ENCODE assay signal across 1 cellular context in the genomic region with DNA sequence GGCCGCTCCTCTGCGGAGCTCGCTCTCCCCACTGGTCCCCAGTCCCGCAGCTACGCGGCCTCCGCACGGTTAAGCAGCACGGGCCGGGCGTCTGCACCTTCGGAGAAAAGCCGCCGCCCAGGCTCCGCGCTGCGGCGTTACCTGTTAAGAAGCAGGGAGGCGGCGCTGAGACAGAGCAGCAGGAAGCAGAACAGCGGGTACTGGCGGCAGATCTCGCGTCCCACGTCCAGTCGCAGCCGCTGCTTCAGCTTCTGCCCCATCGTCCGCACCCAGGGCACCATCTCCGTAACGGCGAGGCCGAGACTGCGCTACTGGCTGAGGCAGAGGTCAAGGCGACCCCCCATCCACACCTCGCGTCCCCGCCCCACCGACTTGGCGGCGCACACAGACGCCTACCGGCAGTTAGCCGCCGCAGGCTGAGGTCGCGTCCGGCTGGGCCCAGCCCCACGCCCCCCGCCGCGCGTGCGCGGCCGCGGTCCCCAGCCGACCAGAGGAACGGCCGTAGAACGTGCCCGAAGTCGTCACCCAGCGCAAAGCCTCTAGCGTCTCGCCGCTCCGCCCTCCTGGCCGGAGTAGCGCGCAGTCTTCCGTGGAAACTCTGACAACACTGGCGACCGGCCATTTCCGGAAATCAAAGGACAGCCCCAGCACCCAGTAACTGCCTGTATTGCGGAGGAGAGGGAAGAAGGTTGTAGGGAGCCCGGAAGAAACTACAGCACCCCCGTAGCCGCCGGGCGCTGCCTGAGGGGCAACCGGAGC.
TF ChIP-seq lines count a peak whose summit lies in the region.

A gene with protein sequence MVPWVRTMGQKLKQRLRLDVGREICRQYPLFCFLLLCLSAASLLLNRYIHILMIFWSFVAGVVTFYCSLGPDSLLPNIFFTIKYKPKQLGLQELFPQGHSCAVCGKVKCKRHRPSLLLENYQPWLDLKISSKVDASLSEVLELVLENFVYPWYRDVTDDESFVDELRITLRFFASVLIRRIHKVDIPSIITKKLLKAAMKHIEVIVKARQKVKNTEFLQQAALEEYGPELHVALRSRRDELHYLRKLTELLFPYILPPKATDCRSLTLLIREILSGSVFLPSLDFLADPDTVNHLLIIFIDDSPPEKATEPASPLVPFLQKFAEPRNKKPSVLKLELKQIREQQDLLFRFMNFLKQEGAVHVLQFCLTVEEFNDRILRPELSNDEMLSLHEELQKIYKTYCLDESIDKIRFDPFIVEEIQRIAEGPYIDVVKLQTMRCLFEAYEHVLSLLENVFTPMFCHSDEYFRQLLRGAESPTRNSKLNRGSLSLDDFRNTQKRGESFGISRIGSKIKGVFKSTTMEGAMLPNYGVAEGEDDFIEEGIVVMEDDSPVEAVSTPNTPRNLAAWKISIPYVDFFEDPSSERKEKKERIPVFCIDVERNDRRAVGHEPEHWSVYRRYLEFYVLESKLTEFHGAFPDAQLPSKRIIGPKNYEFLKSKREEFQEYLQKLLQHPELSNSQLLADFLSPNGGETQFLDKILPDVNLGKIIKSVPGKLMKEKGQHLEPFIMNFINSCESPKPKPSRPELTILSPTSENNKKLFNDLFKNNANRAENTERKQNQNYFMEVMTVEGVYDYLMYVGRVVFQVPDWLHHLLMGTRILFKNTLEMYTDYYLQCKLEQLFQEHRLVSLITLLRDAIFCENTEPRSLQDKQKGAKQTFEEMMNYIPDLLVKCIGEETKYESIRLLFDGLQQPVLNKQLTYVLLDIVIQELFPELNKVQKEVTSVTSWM (minus strand): TSS at position 421 of the 759 bp plus-strand sequence. CDS start 140 bp downstream, at position 281.

TF ChIP-seq in HepG2, 621 proteins besides CTCF, POLR2A, EP300 and RAD21 (continued from another document and continues in another):
- TF ChIP-seq SOX13 (IDR thresholded peaks at IDR 0.05) (peak; percentile 44; the same call in 1 of the 2 replicates), SOX13 (CRISPR knock-in tag; conservative IDR thresholded peaks at IDR 0.05 in 1 of 2, IDR thresholded peaks at IDR 0.05 in 1 of 2) (no peak; a peak in 1 of 4 replicates), SP2 (CRISPR knock-in tag; IDR thresholded peaks at IDR 0.05) (peak; percentile 68), HNRNPK (IDR thresholded peaks at IDR 0.05; ENCODE audit: low read depth, low read length, poor library complexity, severe bottlenecking) (peak; percentile 52), NR1H2 (CRISPR knock-in tag; IDR thresholded peaks at IDR 0.05; ENCODE audit: borderline replicate concordance, low read depth) (no peak), ZBTB7A (CRISPR knock-in tag; IDR thresholded peaks at IDR 0.05) (peak; percentile 88), TOPORS (CRISPR knock-in tag; IDR thresholded peaks at IDR 0.05) (0 out of 2 replicates have a peak, but pooled peaks have one; percentile 57), NFATC3 (CRISPR knock-in tag; IDR thresholded peaks at IDR 0.05) (no peak), TEAD3 (CRISPR knock-in tag; optimal IDR thresholded peaks at IDR 0.05; ENCODE audit: borderline replicate concordance) (no peak), ZNF629 (CRISPR knock-in tag; conservative IDR thresholded peaks at IDR 0.05) (no peak; the same call in 1 of the 2 replicates), FOXM1 (CRISPR knock-in tag; IDR thresholded peaks at IDR 0.05) (no peak), SRY (CRISPR knock-in tag; IDR thresholded peaks at IDR 0.05) (peak; percentile 84; the same call in 1 of the 2 replicates), SIX4 (CRISPR knock-in tag; IDR thresholded peaks at IDR 0.05) (no peak), KAT8 (CRISPR knock-in tag; IDR thresholded peaks at IDR 0.05) (peak; percentile 76), KDM5A (IDR thresholded peaks at IDR 0.05; ENCODE audit: borderline replicate concordance, low read length) (peak; percentile 49; the same call in 1 of the 2 replicates), ZNF343 (CRISPR knock-in tag; IDR thresholded peaks at IDR 0.05) (peak; percentile 50; the same call in 1 of the 2 replicates), SKI (IDR thresholded peaks at IDR 0.05; ENCODE audit: partially characterized antibody) (peak; percentile 90), ZFP82 (CRISPR knock-in tag; IDR thresholded peaks at IDR 0.05; ENCODE audit: borderline replicate concordance) (peak; percentile 87; the same call in 1 of the 2 replicates), ARNT (IDR thresholded peaks at IDR 0.05) (no peak)
- TF ChIP-seq, protein P1, sequence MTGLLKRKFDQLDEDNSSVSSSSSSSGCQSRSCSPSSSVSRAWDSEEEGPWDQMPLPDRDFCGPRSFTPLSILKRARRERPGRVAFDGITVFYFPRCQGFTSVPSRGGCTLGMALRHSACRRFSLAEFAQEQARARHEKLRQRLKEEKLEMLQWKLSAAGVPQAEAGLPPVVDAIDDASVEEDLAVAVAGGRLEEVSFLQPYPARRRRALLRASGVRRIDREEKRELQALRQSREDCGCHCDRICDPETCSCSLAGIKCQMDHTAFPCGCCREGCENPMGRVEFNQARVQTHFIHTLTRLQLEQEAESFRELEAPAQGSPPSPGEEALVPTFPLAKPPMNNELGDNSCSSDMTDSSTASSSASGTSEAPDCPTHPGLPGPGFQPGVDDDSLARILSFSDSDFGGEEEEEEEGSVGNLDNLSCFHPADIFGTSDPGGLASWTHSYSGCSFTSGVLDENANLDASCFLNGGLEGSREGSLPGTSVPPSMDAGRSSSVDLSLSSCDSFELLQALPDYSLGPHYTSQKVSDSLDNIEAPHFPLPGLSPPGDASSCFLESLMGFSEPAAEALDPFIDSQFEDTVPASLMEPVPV (CRISPR knock-in tag; IDR thresholded peaks at IDR 0.05), result no peak
- TF ChIP-seq, protein P2, sequence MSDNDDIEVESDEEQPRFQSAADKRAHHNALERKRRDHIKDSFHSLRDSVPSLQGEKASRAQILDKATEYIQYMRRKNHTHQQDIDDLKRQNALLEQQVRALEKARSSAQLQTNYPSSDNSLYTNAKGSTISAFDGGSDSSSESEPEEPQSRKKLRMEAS (IDR thresholded peaks at IDR 0.05), result peak; percentile 71
- TF ChIP-seq, protein P3, sequence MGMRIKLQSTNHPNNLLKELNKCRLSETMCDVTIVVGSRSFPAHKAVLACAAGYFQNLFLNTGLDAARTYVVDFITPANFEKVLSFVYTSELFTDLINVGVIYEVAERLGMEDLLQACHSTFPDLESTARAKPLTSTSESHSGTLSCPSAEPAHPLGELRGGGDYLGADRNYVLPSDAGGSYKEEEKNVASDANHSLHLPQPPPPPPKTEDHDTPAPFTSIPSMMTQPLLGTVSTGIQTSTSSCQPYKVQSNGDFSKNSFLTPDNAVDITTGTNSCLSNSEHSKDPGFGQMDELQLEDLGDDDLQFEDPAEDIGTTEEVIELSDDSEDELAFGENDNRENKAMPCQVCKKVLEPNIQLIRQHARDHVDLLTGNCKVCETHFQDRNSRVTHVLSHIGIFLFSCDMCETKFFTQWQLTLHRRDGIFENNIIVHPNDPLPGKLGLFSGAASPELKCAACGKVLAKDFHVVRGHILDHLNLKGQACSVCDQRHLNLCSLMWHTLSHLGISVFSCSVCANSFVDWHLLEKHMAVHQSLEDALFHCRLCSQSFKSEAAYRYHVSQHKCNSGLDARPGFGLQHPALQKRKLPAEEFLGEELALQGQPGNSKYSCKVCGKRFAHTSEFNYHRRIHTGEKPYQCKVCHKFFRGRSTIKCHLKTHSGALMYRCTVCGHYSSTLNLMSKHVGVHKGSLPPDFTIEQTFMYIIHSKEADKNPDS (CRISPR knock-in tag; IDR thresholded peaks at IDR 0.05), result no peak; the same call in 1 of the 2 replicates
- TF ChIP-seq, protein P4, sequence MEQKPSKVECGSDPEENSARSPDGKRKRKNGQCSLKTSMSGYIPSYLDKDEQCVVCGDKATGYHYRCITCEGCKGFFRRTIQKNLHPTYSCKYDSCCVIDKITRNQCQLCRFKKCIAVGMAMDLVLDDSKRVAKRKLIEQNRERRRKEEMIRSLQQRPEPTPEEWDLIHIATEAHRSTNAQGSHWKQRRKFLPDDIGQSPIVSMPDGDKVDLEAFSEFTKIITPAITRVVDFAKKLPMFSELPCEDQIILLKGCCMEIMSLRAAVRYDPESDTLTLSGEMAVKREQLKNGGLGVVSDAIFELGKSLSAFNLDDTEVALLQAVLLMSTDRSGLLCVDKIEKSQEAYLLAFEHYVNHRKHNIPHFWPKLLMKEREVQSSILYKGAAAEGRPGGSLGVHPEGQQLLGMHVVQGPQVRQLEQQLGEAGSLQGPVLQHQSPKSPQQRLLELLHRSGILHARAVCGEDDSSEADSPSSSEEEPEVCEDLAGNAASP (CRISPR knock-in tag; IDR thresholded peaks at IDR 0.05; ENCODE audit: borderline replicate concordance), result peak; percentile 21; the same call in 1 of the 2 replicates
- TF ChIP-seq, protein P5, sequence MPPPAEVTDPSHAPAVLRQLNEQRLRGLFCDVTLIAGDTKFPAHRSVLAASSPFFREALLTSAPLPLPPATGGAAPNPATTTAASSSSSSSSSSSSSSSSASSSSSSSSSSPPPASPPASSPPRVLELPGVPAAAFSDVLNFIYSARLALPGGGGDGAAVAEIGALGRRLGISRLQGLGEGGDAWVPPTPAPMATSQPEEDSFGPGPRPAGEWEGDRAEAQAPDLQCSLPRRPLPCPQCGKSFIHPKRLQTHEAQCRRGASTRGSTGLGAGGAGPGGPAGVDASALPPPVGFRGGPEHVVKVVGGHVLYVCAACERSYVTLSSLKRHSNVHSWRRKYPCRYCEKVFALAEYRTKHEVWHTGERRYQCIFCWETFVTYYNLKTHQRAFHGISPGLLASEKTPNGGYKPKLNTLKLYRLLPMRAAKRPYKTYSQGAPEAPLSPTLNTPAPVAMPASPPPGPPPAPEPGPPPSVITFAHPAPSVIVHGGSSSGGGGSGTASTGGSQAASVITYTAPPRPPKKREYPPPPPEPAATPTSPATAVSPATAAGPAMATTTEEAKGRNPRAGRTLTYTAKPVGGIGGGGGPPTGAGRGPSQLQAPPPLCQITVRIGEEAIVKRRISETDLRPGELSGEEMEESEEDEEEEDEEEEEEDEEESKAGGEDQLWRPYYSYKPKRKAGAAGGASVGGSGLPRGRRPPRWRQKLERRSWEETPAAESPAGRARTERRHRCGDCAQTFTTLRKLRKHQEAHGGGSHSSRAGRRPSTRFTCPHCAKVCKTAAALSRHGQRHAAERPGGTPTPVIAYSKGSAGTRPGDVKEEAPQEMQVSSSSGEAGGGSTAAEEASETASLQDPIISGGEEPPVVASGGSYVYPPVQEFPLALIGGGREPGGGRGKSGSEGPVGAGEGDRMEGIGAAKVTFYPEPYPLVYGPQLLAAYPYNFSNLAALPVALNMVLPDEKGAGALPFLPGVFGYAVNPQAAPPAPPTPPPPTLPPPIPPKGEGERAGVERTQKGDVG (CRISPR knock-in tag; IDR thresholded peaks at IDR 0.05; ENCODE audit: borderline replicate concordance), result peak; percentile 50
- TF ChIP-seq, protein P6, sequence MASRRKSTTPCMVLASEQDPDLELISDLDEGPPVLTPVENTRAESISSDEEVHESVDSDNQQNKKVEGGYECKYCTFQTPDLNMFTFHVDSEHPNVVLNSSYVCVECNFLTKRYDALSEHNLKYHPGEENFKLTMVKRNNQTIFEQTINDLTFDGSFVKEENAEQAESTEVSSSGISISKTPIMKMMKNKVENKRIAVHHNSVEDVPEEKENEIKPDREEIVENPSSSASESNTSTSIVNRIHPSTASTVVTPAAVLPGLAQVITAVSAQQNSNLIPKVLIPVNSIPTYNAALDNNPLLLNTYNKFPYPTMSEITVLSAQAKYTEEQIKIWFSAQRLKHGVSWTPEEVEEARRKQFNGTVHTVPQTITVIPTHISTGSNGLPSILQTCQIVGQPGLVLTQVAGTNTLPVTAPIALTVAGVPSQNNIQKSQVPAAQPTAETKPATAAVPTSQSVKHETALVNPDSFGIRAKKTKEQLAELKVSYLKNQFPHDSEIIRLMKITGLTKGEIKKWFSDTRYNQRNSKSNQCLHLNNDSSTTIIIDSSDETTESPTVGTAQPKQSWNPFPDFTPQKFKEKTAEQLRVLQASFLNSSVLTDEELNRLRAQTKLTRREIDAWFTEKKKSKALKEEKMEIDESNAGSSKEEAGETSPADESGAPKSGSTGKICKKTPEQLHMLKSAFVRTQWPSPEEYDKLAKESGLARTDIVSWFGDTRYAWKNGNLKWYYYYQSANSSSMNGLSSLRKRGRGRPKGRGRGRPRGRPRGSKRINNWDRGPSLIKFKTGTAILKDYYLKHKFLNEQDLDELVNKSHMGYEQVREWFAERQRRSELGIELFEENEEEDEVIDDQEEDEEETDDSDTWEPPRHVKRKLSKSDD (CRISPR knock-in tag; IDR thresholded peaks at IDR 0.05; ENCODE audit: low read depth), result peak; percentile 63
- TF ChIP-seq, protein P7, sequence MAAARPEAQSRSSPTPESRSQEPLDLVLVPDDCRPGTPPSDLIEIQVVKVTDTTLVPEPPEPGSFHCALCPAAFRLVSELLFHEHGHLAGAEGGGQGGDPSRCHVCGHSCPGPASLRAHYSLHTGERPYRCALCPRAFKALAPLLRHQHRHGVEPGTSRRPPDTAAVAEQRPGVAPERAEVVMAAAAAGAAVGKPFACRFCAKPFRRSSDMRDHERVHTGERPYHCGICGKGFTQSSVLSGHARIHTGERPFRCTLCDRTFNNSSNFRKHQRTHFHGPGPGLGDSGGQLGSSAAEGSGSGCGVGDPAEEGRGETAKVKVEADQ (CRISPR knock-in tag; IDR thresholded peaks at IDR 0.05; ENCODE audit: borderline replicate concordance), result no peak
- TF ChIP-seq, protein P8, sequence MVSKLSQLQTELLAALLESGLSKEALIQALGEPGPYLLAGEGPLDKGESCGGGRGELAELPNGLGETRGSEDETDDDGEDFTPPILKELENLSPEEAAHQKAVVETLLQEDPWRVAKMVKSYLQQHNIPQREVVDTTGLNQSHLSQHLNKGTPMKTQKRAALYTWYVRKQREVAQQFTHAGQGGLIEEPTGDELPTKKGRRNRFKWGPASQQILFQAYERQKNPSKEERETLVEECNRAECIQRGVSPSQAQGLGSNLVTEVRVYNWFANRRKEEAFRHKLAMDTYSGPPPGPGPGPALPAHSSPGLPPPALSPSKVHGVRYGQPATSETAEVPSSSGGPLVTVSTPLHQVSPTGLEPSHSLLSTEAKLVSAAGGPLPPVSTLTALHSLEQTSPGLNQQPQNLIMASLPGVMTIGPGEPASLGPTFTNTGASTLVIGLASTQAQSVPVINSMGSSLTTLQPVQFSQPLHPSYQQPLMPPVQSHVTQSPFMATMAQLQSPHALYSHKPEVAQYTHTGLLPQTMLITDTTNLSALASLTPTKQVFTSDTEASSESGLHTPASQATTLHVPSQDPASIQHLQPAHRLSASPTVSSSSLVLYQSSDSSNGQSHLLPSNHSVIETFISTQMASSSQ (IDR thresholded peaks at IDR 0.05; ENCODE audit: low read depth), result no peak
- TF ChIP-seq, protein P8 (CRISPR knock-in tag; IDR thresholded peaks at IDR 0.05; ENCODE audit: borderline replicate concordance), result peak; percentile 75; the same call in 1 of the 2 replicates
- TF ChIP-seq, protein P9, sequence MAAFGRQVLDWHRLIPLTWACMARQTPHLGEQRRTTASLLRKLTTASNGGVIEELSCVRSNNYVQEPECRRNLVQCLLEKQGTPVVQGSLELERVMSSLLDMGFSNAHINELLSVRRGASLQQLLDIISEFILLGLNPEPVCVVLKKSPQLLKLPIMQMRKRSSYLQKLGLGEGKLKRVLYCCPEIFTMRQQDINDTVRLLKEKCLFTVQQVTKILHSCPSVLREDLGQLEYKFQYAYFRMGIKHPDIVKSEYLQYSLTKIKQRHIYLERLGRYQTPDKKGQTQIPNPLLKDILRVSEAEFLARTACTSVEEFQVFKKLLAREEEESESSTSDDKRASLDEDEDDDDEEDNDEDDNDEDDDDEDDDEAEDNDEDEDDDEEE (CRISPR knock-in tag; IDR thresholded peaks at IDR 0.05), result no peak
